In genomic region chr13:94254737-94255136, GRCh38 we compare ENCODE assay signal across 27 cellular contexts.
"Had no signal": no experiment of that assay in that cellular context is flagged by ENCODE, and none has a peak within 500 bp of the region (broad histone marks: within the 10 kb centered on the region; RNA-seq: fewer than 3 reads in every experiment).

No MANE protein-coding gene starts in this region.

- ATAC-seq: esophagus mucosa; heart right ventricle; left cardiac atrium; left lung; naive thymus-derived CD4-positive, alpha-beta T cell; right lobe of liver; stimulated activated naive B cell treated with anti-CD40 and anti-IgM and Interleukin-4, amounts not matched to agents 10 μg/mL and 1 μg/mL and 100 μg/mL, for 72 hours; stimulated activated naive CD8-positive, alpha-beta T cell treated with anti-CD3 and anti-CD28 coated beads, Interleukin-15, amount 100 ng/mL, for 72 hours had no signal

- H3K4me1 ChIP-seq: heart right ventricle, left lung, neural progenitor cell, parathyroid adenoma, suprapubic skin, vagina had no signal

- H3K79me2 ChIP-seq: parathyroid adenoma had no signal

- H3K27ac ChIP-seq: epithelial cell of prostate, heart right ventricle, left lung, neural progenitor cell, parathyroid adenoma, right lobe of liver, suprapubic skin, vagina had no signal

- DNase-seq: effector CD8-positive, alpha-beta T cell; endodermal cell; foreskin melanocyte; glutamatergic neuron; heart right ventricle; hippocampal formation; left cardiac atrium; left lung; mesenchymal stem cell; naive thymus-derived CD4-positive, alpha-beta T cell; right lobe of liver; small intestine; stimulated activated CD4-positive, alpha-beta T cell treated with anti-CD3 and anti-CD28 coated beads, Interleukin-15, amount 100 ng/mL, for 24 hours; stimulated activated CD4-positive, alpha-beta T cell treated with anti-CD3 and anti-CD28 coated beads, Interleukin-2, amount 100 ng/mL, for 48 hours; stimulated activated naive B cell treated with anti-CD40 and anti-IgM and Interleukin-4, amounts not matched to agents 10 μg/mL and 1 μg/mL and 100 μg/mL, for 72 hours; stimulated activated naive CD8-positive, alpha-beta T cell treated with anti-CD3 and anti-CD28 coated beads, Interleukin-15, amount 100 ng/mL, for 72 hours; trophoblast cell had no signal

- H3K36me3 Mint-ChIP-seq: naive thymus-derived CD4-positive, alpha-beta T cell; neural progenitor cell; stimulated activated naive B cell treated with anti-CD40 and anti-IgM and Interleukin-4, amounts not matched to agents 10 μg/mL and 1 μg/mL and 100 μg/mL, for 72 hours had no signal

- H3K9ac ChIP-seq: neural progenitor cell, parathyroid adenoma had no signal

- H3K27me3 Mint-ChIP-seq: dendritic cell treated with granulocyte-macrophage colony-stimulating factor and Interleukin-4, amounts not matched to agents 40 ng/mL and 50 ng/mL, for 4 days; progenitor cell of endocrine pancreas; stimulated activated naive CD8-positive, alpha-beta T cell treated with anti-CD3 and anti-CD28 coated beads, Interleukin-15, amount 100 ng/mL, for 72 hours had no signal

- H3K9me3 ChIP-seq: heart right ventricle, left lung, right lobe of liver, suprapubic skin, vagina had no signal

- H3K27me3 ChIP-seq: heart right ventricle, left lung, neural progenitor cell, right lobe of liver, suprapubic skin, vagina had no signal

- H3K4me2 ChIP-seq: neural progenitor cell had no signal

- H3K9me3 Mint-ChIP-seq: dendritic cell treated with granulocyte-macrophage colony-stimulating factor and Interleukin-4, amounts not matched to agents 40 ng/mL and 50 ng/mL, for 4 days; endodermal cell; nephron; neural progenitor cell; stimulated activated naive CD8-positive, alpha-beta T cell treated with anti-CD3 and anti-CD28 coated beads, Interleukin-15, amount 100 ng/mL, for 72 hours had no signal

- H3K4me3 ChIP-seq: heart right ventricle, left lung, neural progenitor cell, right lobe of liver, suprapubic skin, vagina had no signal

- H3K27ac Mint-ChIP-seq: dendritic cell treated with granulocyte-macrophage colony-stimulating factor and Interleukin-4, amounts not matched to agents 40 ng/mL and 50 ng/mL, for 4 days; endodermal cell; mesothelial cell of epicardium; nephron; neural progenitor cell; progenitor cell of endocrine pancreas; stimulated activated naive B cell treated with anti-CD40 and anti-IgM and Interleukin-4, amounts not matched to agents 10 μg/mL and 1 μg/mL and 100 μg/mL, for 72 hours; stimulated activated naive CD8-positive, alpha-beta T cell treated with anti-CD3 and anti-CD28 coated beads, Interleukin-15, amount 100 ng/mL, for 72 hours had no signal

- H3K36me3 ChIP-seq: heart right ventricle, left lung, neural progenitor cell, right lobe of liver, suprapubic skin, vagina had no signal

- H2AFZ ChIP-seq: neural progenitor cell, parathyroid adenoma had no signal

- H3K4me1 Mint-ChIP-seq: stimulated activated naive B cell treated with anti-CD40 and anti-IgM and Interleukin-4, amounts not matched to agents 10 μg/mL and 1 μg/mL and 100 μg/mL, for 72 hours had no signal

- H3K4me3 Mint-ChIP-seq: dendritic cell treated with granulocyte-macrophage colony-stimulating factor and Interleukin-4, amounts not matched to agents 40 ng/mL and 50 ng/mL, for 4 days; endodermal cell; mesothelial cell of epicardium; naive thymus-derived CD4-positive, alpha-beta T cell; nephron; neural progenitor cell; stimulated activated naive B cell treated with anti-CD40 and anti-IgM and Interleukin-4, amounts not matched to agents 10 μg/mL and 1 μg/mL and 100 μg/mL, for 72 hours; stimulated activated naive CD8-positive, alpha-beta T cell treated with anti-CD3 and anti-CD28 coated beads, Interleukin-15, amount 100 ng/mL, for 72 hours had no signal
